Comparison of ENCODE assay signal across 16 cellular contexts in the genomic region with DNA sequence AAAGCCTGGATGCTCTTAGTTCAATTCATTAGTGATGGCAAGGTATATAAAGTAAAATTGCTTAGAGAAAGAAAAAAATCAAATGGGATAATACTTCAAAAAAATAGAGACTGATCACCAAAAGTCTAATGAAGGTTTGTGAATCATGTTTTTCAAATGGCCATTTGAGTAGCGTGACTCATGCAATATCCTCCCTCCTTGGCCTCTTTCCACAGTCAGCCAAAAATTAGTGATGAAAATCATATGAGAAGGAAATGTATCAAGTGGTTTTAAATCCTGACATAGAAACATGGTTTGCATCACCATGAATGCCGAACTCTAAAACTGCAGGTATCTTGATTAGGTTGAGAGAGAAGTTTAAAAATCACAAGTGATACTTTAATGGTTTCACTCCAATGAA. TPM values are rescaled to one million over a fixed set of nuclear protein-coding genes. Genes with fewer than 3 reads are reported as not detected.
DNase-seq lines count a peak whose midpoint lies in the region; ATAC-seq and TF ChIP-seq lines count a peak whose summit lies in the region.
"Had no signal": no experiment of that assay in that cellular context is flagged by ENCODE, and none has a peak within 500 bp of the region (broad histone marks: within the 10 kb centered on the region; RNA-seq: fewer than 3 reads in every experiment).

No MANE protein-coding gene starts in this region.

- H4K20me1 ChIP-seq in fibroblast of lung (ENCODE audit: control insufficient read depth, extremely low read depth, insufficient read depth, low read length): no peaks in the 10 kb centered on the region

- H3K9ac ChIP-seq in fibroblast of lung (ENCODE audit: insufficient read depth, low read length): no peak overlapping the region

- H3K27me3 Mint-ChIP-seq in stimulated activated naive B cell treated with anti-CD40 and anti-IgM and Interleukin-4, amounts not matched to agents 10 μg/mL and 1 μg/mL and 100 μg/mL, for 72 hours: no peaks in the 10 kb centered on the region

- ATAC-seq in stimulated activated naive B cell treated with anti-CD40 and anti-IgM and Interleukin-4, amounts not matched to agents 10 μg/mL and 1 μg/mL and 100 μg/mL, for 72 hours (replicated peaks): no peak
- no peak for ATAC-seq in GM18517 (IDR thresholded peaks at IDR 0.05; ENCODE audit: unreplicated experiment)
- ATAC-seq: lower lobe of right lung had no signal

- H2AFZ ChIP-seq in fibroblast of lung (ENCODE audit: low read length): no peak overlapping the region

- H3K4me2 ChIP-seq in fibroblast of lung (ENCODE audit: extremely low read depth, insufficient read depth, low read length): no peak overlapping the region

- no peaks in the 10 kb centered on the region for H3K79me2 ChIP-seq in fibroblast of lung (ENCODE audit: control insufficient read depth, insufficient read depth, low read length)

- H3K4me3 Mint-ChIP-seq in stimulated activated naive B cell treated with anti-CD40 and anti-IgM and Interleukin-4, amounts not matched to agents 10 μg/mL and 1 μg/mL and 100 μg/mL, for 72 hours: peak overlapping the region; percentile 71 to 79

- H3K27ac ChIP-seq in fibroblast of lung (ENCODE audit: insufficient read depth, low read length): no peak overlapping the region
- H3K27ac ChIP-seq: lower lobe of right lung, prostate gland, SJSA1 had no signal

- peak overlapping the region; percentile 86 for H3K27ac Mint-ChIP-seq in stimulated activated naive B cell treated with anti-CD40 and anti-IgM and Interleukin-4, amounts not matched to agents 10 μg/mL and 1 μg/mL and 100 μg/mL, for 72 hours

- TF ChIP-seq CTCF in fibroblast of lung (conservative IDR thresholded peaks at IDR 0.05 in 1 of 2, IDR thresholded peaks at IDR 0.05 in 1 of 2; ENCODE audit: low read depth in 1 of 2, low read length in 2 of 2): no peak

- no peak overlapping the region for H3K4me3 ChIP-seq in fibroblast of lung (replicated peaks in 1 of 4; ENCODE audit: control extremely low read depth in 1 of 4, insufficient read depth in 1 of 4, low read depth in 3 of 4, low read length in 4 of 4)
- H3K4me3 ChIP-seq: lower lobe of right lung, prostate gland, SJSA1 had no signal

- H3K4me1 Mint-ChIP-seq in stimulated activated naive B cell treated with anti-CD40 and anti-IgM and Interleukin-4, amounts not matched to agents 10 μg/mL and 1 μg/mL and 100 μg/mL, for 72 hours: peaks cover 37 to 71% of the 10 kb centered on the region in 2 donors

- H3K36me3 ChIP-seq in fibroblast of lung (ENCODE audit: control insufficient read depth, insufficient read depth, low read length): no peaks in the 10 kb centered on the region
- H3K36me3 ChIP-seq: lower lobe of right lung, prostate gland, SJSA1, stomach had no signal

- DNase-seq in GM03348 (ENCODE audit: low spot score): peak; percentile 48
- DNase-seq in RPMI7951 (ENCODE audit: low read depth): peak; percentile 45
- DNase-seq in fibroblast of lung (ENCODE audit: low read depth in 2 of 2): peak; percentile 47 to 72
- no peak for DNase-seq in stimulated activated naive B cell treated with anti-CD40 and anti-IgM and Interleukin-4, amounts not matched to agents 10 μg/mL and 1 μg/mL and 100 μg/mL, for 72 hours
- DNase-seq in COLO668 (lab: John Stamatoyannopoulos, UW; ENCODE audit: unreplicated experiment): no peak
- no peak for DNase-seq in T-helper 9 cell
- DNase-seq: activated CD4-positive, CD25-positive, alpha-beta regulatory T cell treated with anti-CD3 and anti-CD28 coated beads, Interleukin-2, amount 50 U/mL, for 72 hours; central memory CD4-positive, alpha-beta T cell; lower lobe of right lung; NCI-H1092 treated with DMSO at 0.1 percent for 48 hours; NCI-H748 treated with DMSO at 0.1 percent for 48 hours; stimulated activated CD4-positive, alpha-beta T cell treated with anti-CD3 and anti-CD28 coated beads, Interleukin-4, amount 100 ng/mL, for 24 hours; stomach had no signal

- H3K9me3 ChIP-seq in fibroblast of lung (ENCODE audit: control insufficient read depth, insufficient read depth, low read depth, low read length): no peaks in the 10 kb centered on the region
- H3K9me3 ChIP-seq: lower lobe of right lung, prostate gland, SJSA1 had no signal

- peaks cover 3% of the 10 kb centered on the region for H3K27me3 ChIP-seq in fibroblast of lung (ENCODE audit: control insufficient read depth, insufficient read depth, low read length)

- H3K9me3 Mint-ChIP-seq in stimulated activated naive B cell treated with anti-CD40 and anti-IgM and Interleukin-4, amounts not matched to agents 10 μg/mL and 1 μg/mL and 100 μg/mL, for 72 hours: peaks cover 0 to under 1% of the 10 kb centered on the region in 2 donors

- H3K4me1 ChIP-seq in fibroblast of lung (ENCODE audit: control insufficient read depth, extremely low read depth, insufficient read depth, low read length): peaks cover 4% of the 10 kb centered on the region
- H3K4me1 ChIP-seq: prostate gland had no signal

- H3K36me3 Mint-ChIP-seq in stimulated activated naive B cell treated with anti-CD40 and anti-IgM and Interleukin-4, amounts not matched to agents 10 μg/mL and 1 μg/mL and 100 μg/mL, for 72 hours: peaks cover 14 to 15% of the 10 kb centered on the region in 2 donors

RNA-seq across cellular contexts. Expression of gene COL19A1, which starts 1.2 kb away (rescaled TPM):
- total RNA-seq in RPMI7951 (2014; rRNA removed; shearing (Covaris generic)): 0.12 and 0.59 TPM in 2 replicates
- total RNA-seq in fibroblast of lung: under 0.01 TPM in 1 of 2 replicates, not detected in the other
- polyA plus RNA-seq in fibroblast of lung: 0.01 TPM in 1 of 2 replicates, not detected in the other
- polyA plus RNA-seq in fibroblast of lung (2012): not detected in 2 replicates
- polyA minus RNA-seq in fibroblast of lung (ENCODE audit: low replicate concordance): not detected in 2 replicates
- total RNA-seq: lower lobe of right lung, SJSA1 had no signal

Comparison
In these comparisons a context has a peak if more than half of its experiments do, and no peak if none do; other contexts are left out.
1. DNase-seq: peak in GM03348 (single experiment), RPMI7951 (single experiment) and fibroblast of lung (2 of 2); none in stimulated activated naive B cell treated with anti-CD40 and anti-IgM and Interleukin-4, amounts not matched to agents 10 μg/mL and 1 μg/mL and 100 μg/mL, for 72 hours (single experiment), COLO668 (single experiment) and T-helper 9 cell (single experiment).